Comparison of ENCODE assay signal across 20 cellular contexts in the genomic region with DNA sequence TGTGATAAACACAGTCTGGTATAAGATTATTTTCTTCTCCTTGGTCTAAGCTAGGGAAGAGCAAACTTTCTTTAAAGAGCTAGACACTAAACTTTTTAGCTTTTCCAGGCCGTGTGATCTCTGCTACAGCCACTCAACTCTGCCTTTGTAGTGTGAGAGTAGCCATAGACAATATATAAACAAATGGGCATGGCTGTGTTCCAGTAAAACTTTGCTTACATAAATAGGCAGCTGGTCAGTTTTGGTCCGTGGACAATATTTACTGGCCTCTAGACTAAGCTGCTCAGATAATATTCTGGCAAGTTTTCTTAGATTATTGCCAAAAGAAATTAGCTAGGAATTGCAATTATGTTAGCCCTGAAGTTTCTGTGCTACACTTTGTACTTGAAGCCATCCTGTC.
DNase-seq lines count a peak whose midpoint lies in the region; ATAC-seq, FAIRE-seq and TF ChIP-seq lines count a peak whose summit lies in the region.
"Had no signal": no experiment of that assay in that cellular context is flagged by ENCODE, and none has a peak within 500 bp of the region (broad histone marks: within the 10 kb centered on the region; RNA-seq: fewer than 3 reads in every experiment).

No MANE protein-coding gene starts in this region.

- H3K9me3 Mint-ChIP-seq in GM23338, result peaks cover 6% of the 10 kb centered on the region; the same call in 1 of the 3 replicates
- H3K9me3 Mint-ChIP-seq in osteocyte (ENCODE audit: unreplicated experiment), result peaks cover 4% of the 10 kb centered on the region
- H3K9me3 Mint-ChIP-seq: CD4-positive, alpha-beta T cell had no signal

- intact Hi-C loops in Right ventricle myocardium superior (cut with DNase I) (no loop called here), right cardiac atrium (cut with DNase I) (no loop called here), pancreas (cut with DNase I) (no loop called here)

- H4K20me1 ChIP-seq in GM23338 (replicated peaks; ENCODE audit: insufficient read depth), result no peaks in the 10 kb centered on the region

- H3F3A ChIP-seq in GM23338 (replicated peaks; ENCODE audit: low read depth), result no peaks in the 10 kb centered on the region

- TF ChIP-seq CTCF in pancreas (IDR thresholded peaks at IDR 0.05) (no peak), GM23338 (conservative IDR thresholded peaks at IDR 0.05; ENCODE audit: low read depth in 2 of 2) (no peak), upper lobe of left lung (IDR thresholded peaks at IDR 0.05) (no peak), osteocyte (IDR thresholded peaks at IDR 0.05) (no peak)

- H3K36me3 ChIP-seq in pancreas (no peaks in the 10 kb centered on the region), GM23338 (ENCODE audit: insufficient read depth) (no peaks in the 10 kb centered on the region), upper lobe of left lung (no peaks in the 10 kb centered on the region)

- H3K36me3 Mint-ChIP-seq in GM23338 (ENCODE audit: low read depth) (0 out of 3 replicates have a peak, but pooled peaks cover 2% of the 10 kb centered on the region), osteocyte (ENCODE audit: unreplicated experiment) (no peaks in the 10 kb centered on the region)

- H3K9me2 ChIP-seq in GM23338 (ENCODE audit: insufficient read depth), result no peaks in the 10 kb centered on the region

- DNase-seq in Right ventricle myocardium superior (no peak), right cardiac atrium (no peak), NCI-H774 (lab: John Stamatoyannopoulos, UW) (peak; percentile 21), dedifferentiated amniotic fluid mesenchymal stem cell (ENCODE audit: extremely low spot score) (peak; percentile 16), pancreas (peak in 1 of 6 donors; percentile 2), GM23338 (ENCODE audit: low spot score) (no peak), upper lobe of left lung (no peak), osteocyte (ENCODE audit: extremely low spot score, unreplicated experiment) (no peak)
- DNase-seq: C1 segment of cervical spinal cord; CD4-positive, alpha-beta T cell; DMS153; GF-D8; HCEC 1CT; HFFc6 had no signal

- ATAC-seq in Right ventricle myocardium superior (ENCODE audit: poor library complexity), result peak; percentile 56
- no peak for ATAC-seq in right cardiac atrium
- ATAC-seq in pancreas, result peak in 3 of 4 donors; percentile 38 to 64 (median 49)
- ATAC-seq in GM23338, result no peak
- ATAC-seq in upper lobe of left lung (ENCODE audit: low FRiP score in 2 of 2), result no peak
- ATAC-seq: HepG2 had no signal

- H3K27me3 Mint-ChIP-seq in GM23338 (ENCODE audit: insufficient read depth, low read depth, poor library complexity) (no peaks in the 10 kb centered on the region), osteocyte (ENCODE audit: unreplicated experiment) (no peaks in the 10 kb centered on the region)
- H3K27me3 Mint-ChIP-seq: B cell; CD4-positive, alpha-beta T cell had no signal

- TF ChIP-seq POLR2A in upper lobe of left lung (IDR thresholded peaks at IDR 0.05), result no peak

- H3K27me3 ChIP-seq in right cardiac atrium (ENCODE audit: control insufficient read depth, insufficient read depth) (no peaks in the 10 kb centered on the region), pancreas (no peaks in the 10 kb centered on the region), GM23338 (ENCODE audit: insufficient read depth) (no peaks in the 10 kb centered on the region), upper lobe of left lung (no peaks in the 10 kb centered on the region)

- peaks cover 6% of the 10 kb centered on the region for H3K4me1 Mint-ChIP-seq in GM23338
- no peaks in the 10 kb centered on the region for H3K4me1 Mint-ChIP-seq in osteocyte (ENCODE audit: unreplicated experiment)
- H3K4me1 Mint-ChIP-seq: B cell had no signal

- H3K79me2 ChIP-seq in GM23338 (replicated peaks; ENCODE audit: insufficient read depth), result no peaks in the 10 kb centered on the region

- no peaks in the 10 kb centered on the region for H3K4me1 ChIP-seq in right cardiac atrium (ENCODE audit: control insufficient read depth, insufficient read depth, low read length)
- no peaks in the 10 kb centered on the region for H3K4me1 ChIP-seq in pancreas
- no peaks in the 10 kb centered on the region; the same call in 1 of the 2 replicates for H3K4me1 ChIP-seq in GM23338 (ENCODE audit: insufficient read depth)
- peaks cover 0 to 5% (median 0%) of the 10 kb centered on the region in 4 donors for H3K4me1 ChIP-seq in upper lobe of left lung

- H3K4me3 Mint-ChIP-seq in GM23338 (no peak overlapping the region), osteocyte (ENCODE audit: unreplicated experiment) (no peak overlapping the region)
- H3K4me3 Mint-ChIP-seq: B cell; CD4-positive, alpha-beta T cell; HFFc6 had no signal

- WGBS in right cardiac atrium, result 16% methylated on average over 2 of the region's 2 CpGs
- WGBS in pancreas, 2 donors, result 6 to 7% methylated on average over 2 of the region's 2 CpGs
- WGBS in upper lobe of left lung, 2 donors, result 22 to 25% methylated on average over 2 of the region's 2 CpGs

- no peak overlapping the region for H3K27ac ChIP-seq in right cardiac atrium (ENCODE audit: low read length)
- H3K27ac ChIP-seq in pancreas, result no peak overlapping the region
- no peak overlapping the region for H3K27ac ChIP-seq in GM23338 (ENCODE audit: low read depth)
- H3K27ac ChIP-seq in upper lobe of left lung, result no peak overlapping the region

- H3K27ac Mint-ChIP-seq in GM23338, result no peak overlapping the region
- H3K27ac Mint-ChIP-seq in osteocyte (ENCODE audit: unreplicated experiment), result no peak overlapping the region
- H3K27ac Mint-ChIP-seq: B cell; CD4-positive, alpha-beta T cell; HFFc6 had no signal

- H3K9me3 ChIP-seq in right cardiac atrium (ENCODE audit: control insufficient read depth, low read length) (no peaks in the 10 kb centered on the region), pancreas (no peaks in the 10 kb centered on the region), upper lobe of left lung (no peaks in the 10 kb centered on the region)

- H2AFZ ChIP-seq in GM23338, result no peak overlapping the region

- FAIRE-seq in pancreas (lab: Jason Lieb, UNC), result no peak
- FAIRE-seq: A204.1, D721Med, GM19239, HepG2, HTR-8/SVneo had no signal

- H3K4me2 ChIP-seq in GM23338, result no peak overlapping the region

- no peak for TF ChIP-seq EP300 in upper lobe of left lung (IDR thresholded peaks at IDR 0.05)

- H3K4me3 ChIP-seq in right cardiac atrium (ENCODE audit: low read length) (no peak overlapping the region), pancreas (no peak overlapping the region), GM23338 (no peak overlapping the region), upper lobe of left lung (no peak overlapping the region)

TF ChIP-seq in GM23338, 12 proteins besides CTCF, POLR2A, EP300 and RAD21 (continues in another document):
- no peak for TF ChIP-seq POLR2AphosphoS5 (IDR thresholded peaks at IDR 0.05; ENCODE audit: low read depth)
- TF ChIP-seq, protein P1, sequence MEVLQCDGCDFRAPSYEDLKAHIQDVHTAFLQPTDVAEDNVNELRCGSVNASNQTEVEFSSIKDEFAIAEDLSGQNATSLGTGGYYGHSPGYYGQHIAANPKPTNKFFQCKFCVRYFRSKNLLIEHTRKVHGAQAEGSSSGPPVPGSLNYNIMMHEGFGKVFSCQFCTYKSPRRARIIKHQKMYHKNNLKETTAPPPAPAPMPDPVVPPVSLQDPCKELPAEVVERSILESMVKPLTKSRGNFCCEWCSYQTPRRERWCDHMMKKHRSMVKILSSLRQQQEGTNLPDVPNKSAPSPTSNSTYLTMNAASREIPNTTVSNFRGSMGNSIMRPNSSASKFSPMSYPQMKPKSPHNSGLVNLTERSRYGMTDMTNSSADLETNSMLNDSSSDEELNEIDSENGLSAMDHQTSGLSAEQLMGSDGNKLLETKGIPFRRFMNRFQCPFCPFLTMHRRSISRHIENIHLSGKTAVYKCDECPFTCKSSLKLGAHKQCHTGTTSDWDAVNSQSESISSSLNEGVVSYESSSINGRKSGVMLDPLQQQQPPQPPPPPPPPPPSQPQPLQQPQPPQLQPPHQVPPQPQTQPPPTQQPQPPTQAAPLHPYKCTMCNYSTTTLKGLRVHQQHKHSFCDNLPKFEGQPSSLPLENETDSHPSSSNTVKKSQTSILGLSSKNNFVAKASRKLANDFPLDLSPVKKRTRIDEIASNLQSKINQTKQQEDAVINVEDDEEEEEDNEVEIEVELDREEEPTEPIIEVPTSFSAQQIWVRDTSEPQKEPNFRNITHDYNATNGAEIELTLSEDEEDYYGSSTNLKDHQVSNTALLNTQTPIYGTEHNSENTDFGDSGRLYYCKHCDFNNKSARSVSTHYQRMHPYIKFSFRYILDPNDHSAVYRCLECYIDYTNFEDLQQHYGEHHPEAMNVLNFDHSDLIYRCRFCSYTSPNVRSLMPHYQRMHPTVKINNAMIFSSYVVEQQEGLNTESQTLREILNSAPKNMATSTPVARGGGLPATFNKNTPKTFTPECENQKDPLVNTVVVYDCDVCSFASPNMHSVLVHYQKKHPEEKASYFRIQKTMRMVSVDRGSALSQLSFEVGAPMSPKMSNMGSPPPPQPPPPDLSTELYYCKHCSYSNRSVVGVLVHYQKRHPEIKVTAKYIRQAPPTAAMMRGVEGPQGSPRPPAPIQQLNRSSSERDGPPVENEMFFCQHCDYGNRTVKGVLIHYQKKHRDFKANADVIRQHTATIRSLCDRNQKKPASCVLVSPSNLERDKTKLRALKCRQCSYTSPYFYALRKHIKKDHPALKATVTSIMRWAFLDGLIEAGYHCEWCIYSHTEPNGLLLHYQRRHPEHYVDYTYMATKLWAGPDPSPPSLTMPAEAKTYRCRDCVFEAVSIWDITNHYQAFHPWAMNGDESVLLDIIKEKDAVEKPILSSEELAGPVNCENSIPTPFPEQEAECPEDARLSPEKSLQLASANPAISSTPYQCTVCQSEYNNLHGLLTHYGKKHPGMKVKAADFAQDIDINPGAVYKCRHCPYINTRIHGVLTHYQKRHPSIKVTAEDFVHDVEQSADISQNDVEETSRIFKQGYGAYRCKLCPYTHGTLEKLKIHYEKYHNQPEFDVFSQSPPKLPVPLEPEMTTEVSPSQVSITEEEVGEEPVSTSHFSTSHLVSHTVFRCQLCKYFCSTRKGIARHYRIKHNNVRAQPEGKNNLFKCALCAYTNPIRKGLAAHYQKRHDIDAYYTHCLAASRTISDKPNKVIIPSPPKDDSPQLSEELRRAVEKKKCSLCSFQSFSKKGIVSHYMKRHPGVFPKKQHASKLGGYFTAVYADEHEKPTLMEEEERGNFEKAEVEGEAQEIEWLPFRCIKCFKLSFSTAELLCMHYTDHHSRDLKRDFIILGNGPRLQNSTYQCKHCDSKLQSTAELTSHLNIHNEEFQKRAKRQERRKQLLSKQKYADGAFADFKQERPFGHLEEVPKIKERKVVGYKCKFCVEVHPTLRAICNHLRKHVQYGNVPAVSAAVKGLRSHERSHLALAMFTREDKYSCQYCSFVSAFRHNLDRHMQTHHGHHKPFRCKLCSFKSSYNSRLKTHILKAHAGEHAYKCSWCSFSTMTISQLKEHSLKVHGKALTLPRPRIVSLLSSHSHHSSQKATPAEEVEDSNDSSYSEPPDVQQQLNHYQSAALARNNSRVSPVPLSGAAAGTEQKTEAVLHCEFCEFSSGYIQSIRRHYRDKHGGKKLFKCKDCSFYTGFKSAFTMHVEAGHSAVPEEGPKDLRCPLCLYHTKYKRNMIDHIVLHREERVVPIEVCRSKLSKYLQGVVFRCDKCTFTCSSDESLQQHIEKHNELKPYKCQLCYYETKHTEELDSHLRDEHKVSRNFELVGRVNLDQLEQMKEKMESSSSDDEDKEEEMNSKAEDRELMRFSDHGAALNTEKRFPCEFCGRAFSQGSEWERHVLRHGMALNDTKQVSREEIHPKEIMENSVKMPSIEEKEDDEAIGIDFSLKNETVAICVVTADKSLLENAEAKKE (CRISPR knock-in tag; IDR thresholded peaks at IDR 0.05), result no peak

Comparison
In these comparisons a context has a peak if more than half of its experiments do, and no peak if none do; other contexts are left out.
1. ATAC-seq: peak in Right ventricle myocardium superior (single experiment) and pancreas (3 of 4); none in right cardiac atrium (0 of 2), GM23338 (single experiment) and upper lobe of left lung (0 of 2).
2. DNase-seq: peak in NCI-H774 (single experiment) and dedifferentiated amniotic fluid mesenchymal stem cell (single experiment); none in Right ventricle myocardium superior (single experiment), right cardiac atrium (0 of 3), GM23338 (single experiment), upper lobe of left lung (0 of 2) and osteocyte (single experiment).